1 cellular context compared by ENCODE assay signal in genomic region chrX:124280294-124280902, GRCh38.
A peak's percentile ranks its signal among the peaks of the same experiment; 100 is the strongest.
TF ChIP-seq lines count a peak whose summit lies in the region.

No MANE protein-coding gene starts in this region.

TF ChIP-seq in K562, 482 proteins besides CTCF, POLR2A, EP300 and RAD21 (continued from another document):
- TF ChIP-seq BCLAF1 (IDR thresholded peaks at IDR 0.05; ENCODE audit: borderline replicate concordance in 1 of 2, control insufficient read depth in 1 of 2, low read depth in 2 of 2, low read length in 1 of 2) (no peak), ZBTB7A (IDR thresholded peaks at IDR 0.05; ENCODE audit: borderline replicate concordance, control insufficient read depth, low read depth, low read length) (no peak), ZBTB17 (CRISPR knock-in tag; IDR thresholded peaks at IDR 0.05) (no peak), HES1 (IDR thresholded peaks at IDR 0.05; ENCODE audit: low read depth) (no peak), ZC3H4 (CRISPR knock-in tag; IDR thresholded peaks at IDR 0.05; ENCODE audit: borderline replicate concordance) (no peak), PTRF (tag; IDR thresholded peaks at IDR 0.05) (no peak), POLR3G (IDR thresholded peaks at IDR 0.05; ENCODE audit: extremely low read depth, insufficient read length, insufficient replicate concordance) (no peak), ZNF311 (CRISPR knock-in tag; IDR thresholded peaks at IDR 0.05) (no peak), MGA (IDR thresholded peaks at IDR 0.05) (peak; percentile 38; the same call in 1 of the 2 replicates)
